36 cellular contexts compared by ENCODE assay signal in genomic region chr7:100419660-100420226, GRCh38. TPM values are rescaled to one million over a fixed set of nuclear protein-coding genes. Genes with fewer than 3 reads are reported as not detected.
"Had no signal": no experiment of that assay in that cellular context is flagged by ENCODE, and none has a peak within 500 bp of the region (broad histone marks: within the 10 kb centered on the region; RNA-seq: fewer than 3 reads in every experiment).

No MANE protein-coding gene starts in this region.

- H3K4me3 ChIP-seq: coronary artery, psoas muscle, sigmoid colon, suprapubic skin, tibial nerve had no signal

- DNase-seq: activated CD4-positive, alpha-beta T cell treated with anti-CD3 and anti-CD28 coated beads for 48 hours; activated CD4-positive, alpha-beta T cell treated with anti-CD3 and anti-CD28 coated beads, Interleukin-2, amount 50 U/mL, for 48 hours; activated effector memory CD4-positive, alpha-beta T cell treated with Interleukin-2 at 50 U/mL for 16 hours; activated naive CD4-positive, alpha-beta T cell treated with Interleukin-2 at 50 U/mL for 16 hours; activated T-cell treated with anti-CD3 and anti-CD28 coated beads, Interleukin-2, amount 50 U/mL, for 48 hours; anterior cingulate cortex; endodermal cell; foreskin fibroblast; head of caudate nucleus; hippocampal formation; left cardiac atrium; left ventricle myocardium superior; midbrain; naive thymus-derived CD4-positive, alpha-beta T cell; occipital lobe; psoas muscle; sigmoid colon; small intestine; stimulated activated CD4-positive, alpha-beta T cell treated with anti-CD3 and anti-CD28 coated beads, Interleukin-4, amount 100 ng/mL, for 24 hours; stimulated activated naive CD4-positive, alpha-beta T cell; T-helper 9 cell had no signal

- H3K79me2 ChIP-seq: parathyroid adenoma had no signal

- H3K27ac ChIP-seq: coronary artery, parathyroid adenoma, psoas muscle, sigmoid colon, suprapubic skin, VCaP had no signal

- H3K4me3 Mint-ChIP-seq: activated naive CD8-positive, alpha-beta T cell; central memory CD8-positive, alpha-beta T cell; endodermal cell; naive thymus-derived CD4-positive, alpha-beta T cell; neural crest cell; T-helper 1 cell treated with Interleukin-12 subunit alpha and Interleukin-12 subunit beta and Interleukin-4 antibody, amounts not matched to agents 30 μg/mL and 1 μg/mL, for 36 hours had no signal

- H3K4me1 ChIP-seq: parathyroid adenoma, psoas muscle, sigmoid colon, suprapubic skin, tibial nerve had no signal

- H3K27me3 Mint-ChIP-seq: activated naive CD8-positive, alpha-beta T cell; central memory CD8-positive, alpha-beta T cell had no signal

- H3K9me3 Mint-ChIP-seq: central memory CD8-positive, alpha-beta T cell; endodermal cell; naive thymus-derived CD4-positive, alpha-beta T cell; neural crest cell; T-helper 1 cell treated with Interleukin-12 subunit alpha and Interleukin-12 subunit beta and Interleukin-4 antibody, amounts not matched to agents 30 μg/mL and 1 μg/mL, for 36 hours had no signal

- H3K9me3 ChIP-seq: psoas muscle, sigmoid colon, suprapubic skin, tibial nerve had no signal

- H3K36me3 ChIP-seq: suprapubic skin had no signal

- H3K27ac Mint-ChIP-seq: activated naive CD8-positive, alpha-beta T cell; endodermal cell; T-helper 1 cell treated with Interleukin-12 subunit alpha and Interleukin-12 subunit beta and Interleukin-4 antibody, amounts not matched to agents 30 μg/mL and 1 μg/mL, for 36 hours had no signal

- H3K9ac ChIP-seq: parathyroid adenoma had no signal

- H3K4me1 Mint-ChIP-seq: central memory CD8-positive, alpha-beta T cell; endodermal cell; neural crest cell had no signal

- FAIRE-seq: bronchial epithelial cell, keratinocyte, small intestine, TTC549 had no signal

- H3K27me3 ChIP-seq: sigmoid colon, suprapubic skin, tibial nerve had no signal

- H2AFZ ChIP-seq: parathyroid adenoma had no signal

- ATAC-seq: activated CD4-positive, CD25-positive, alpha-beta regulatory T cell treated with anti-CD3 and anti-CD28 coated beads, Interleukin-2, amount 50 U/mL, for 24 hours; esophagus mucosa; left cardiac atrium; left ventricle myocardium superior; naive thymus-derived CD4-positive, alpha-beta T cell; psoas muscle had no signal

RNA-seq across cellular contexts. Expression of gene SPACDR, which starts 44.3 kb away (rescaled TPM):
- total RNA-seq: occipital lobe, psoas muscle, ureter had no signal

RNA-seq across cellular contexts. Expression of gene PILRA, which starts 46.5 kb away (rescaled TPM):
- total RNA-seq: bronchial epithelial cell had no signal
